ENCODE assay signal across 8 cellular contexts in genomic region chr2:200811336-200812121, GRCh38. TPM values are rescaled to one million over a fixed set of nuclear protein-coding genes. Genes with fewer than 3 reads are reported as not detected.
DNase-seq lines count a peak whose midpoint lies in the region; ATAC-seq, FAIRE-seq and TF ChIP-seq lines count a peak whose summit lies in the region.

TSS of gene BZW1 (plus strand) at chr2:200811910. CDS start at chr2:200813218, 1,308 bp downstream.

- H3K27me3 ChIP-seq in body of pancreas (no peaks in the 10 kb centered on the region), sigmoid colon (no peaks in the 10 kb centered on the region)

- no peak for TF ChIP-seq EP300 in sigmoid colon (IDR thresholded peaks at IDR 0.05)

- TF ChIP-seq POLR2A in body of pancreas (IDR thresholded peaks at IDR 0.05) (peak; percentile 92 to 97 (median 96)), sigmoid colon (IDR thresholded peaks at IDR 0.05) (peak; percentile 94 to 96)

- ATAC-seq in GM18520 (IDR thresholded peaks at IDR 0.05; ENCODE audit: unreplicated experiment) = peak; percentile 49
- peak; percentile 80 for ATAC-seq in HG03064 (IDR thresholded peaks at IDR 0.05; ENCODE audit: low read depth, unreplicated experiment)
- ATAC-seq in body of pancreas = peak; percentile 93

- H3K4me3 ChIP-seq in body of pancreas = peak within 1 kb of the TSS; percentile 91 to 99
- peak within 1 kb of the TSS; percentile 76 to 99 (median 98) for H3K4me3 ChIP-seq in sigmoid colon

- DNase-seq in NCI-H2107 treated with DMSO at 0.1 percent for 48 hours (lab: John Stamatoyannopoulos, UW; ENCODE audit: unreplicated experiment) = peak; percentile 83
- peak; percentile 95 to 96 (median 96) for DNase-seq in body of pancreas
- DNase-seq in iPS DF 19.7 (ENCODE audit: low read depth, low spot score) = peak; percentile 83
- peak; percentile 99 for DNase-seq in sigmoid colon

- H3K9me3 ChIP-seq in body of pancreas (no peaks in the 10 kb centered on the region), sigmoid colon (no peaks in the 10 kb centered on the region)

- intact Hi-C loops in body of pancreas (cut with DNase I) = loop anchor here (10.0 kb wide), 1 partner anchor 97 kb away; no protein-coding TSS in a partner anchor
- intact Hi-C loops in sigmoid colon (cut with DNase I) = loop anchor here (1.0 to 5.0 kb wide), 4 partner anchors 50 to 284 kb away; partner anchors contain the start of genes HYCC2, NDUFB3 and SGO2

- H3K27ac ChIP-seq in 22Rv1 (peak within 1 kb of the TSS; percentile 96), body of pancreas (peak within 1 kb of the TSS; percentile 90 to 99 (median 96)), sigmoid colon (peak within 1 kb of the TSS; percentile 99 to 100 (median 100))

- WGBS in body of pancreas, 2 donors = 1% methylated on average over 44 to 74 of the region's 74 CpGs
- WGBS in sigmoid colon, 2 donors = 0 to 1% methylated on average over 74 of the region's 74 CpGs

- H3K4me1 ChIP-seq in body of pancreas (peaks cover 36% of the 10 kb centered on the region), sigmoid colon (peaks cover 0 to 38% (median 35%) of the 10 kb centered on the region in 4 donors)

- peak; percentile 83 for FAIRE-seq in TTC549 (lab: Jason Lieb, UNC)

- TF ChIP-seq CTCF in 22Rv1 (IDR thresholded peaks at IDR 0.05) (no peak), body of pancreas (IDR thresholded peaks at IDR 0.05) (peak in 2 of 7 experiments; percentile 2 to 12), sigmoid colon (IDR thresholded peaks at IDR 0.05) (no peak)

- peaks cover 2 to 15% of the 10 kb centered on the region in 2 donors for H3K36me3 ChIP-seq in body of pancreas (replicated peaks in 1 of 2; ENCODE audit: insufficient read depth in 1 of 2, low read depth in 2 of 2)
- H3K36me3 ChIP-seq in sigmoid colon = peaks cover 0 to 32% (median 17%) of the 10 kb centered on the region in 4 donors

RNA-seq across cellular contexts. Expression of gene BZW1, which starts in this region (rescaled TPM):
- total RNA-seq in body of pancreas (10 to 100 TPM; 45.4 to 88.3 TPM), sigmoid colon (100 to 1,000 TPM in 2 of 4 donors, 10 to 100 TPM in 2; 77.9 to 119 (median 100) TPM)
- 100 to 1,000 TPM in 2 of 3 donors, 10 to 100 TPM in 1; 82.9 to 158 (median 111) TPM for polyA plus RNA-seq in sigmoid colon

Comparison
In these comparisons a context has a peak if more than half of its experiments do, and no peak if none do; other contexts are left out.
1. Peak in every context shown above with its lines: DNase-seq, ATAC-seq, H3K4me3 ChIP-seq and H3K27ac ChIP-seq.